15 cellular contexts compared by ENCODE assay signal in the genomic region with DNA sequence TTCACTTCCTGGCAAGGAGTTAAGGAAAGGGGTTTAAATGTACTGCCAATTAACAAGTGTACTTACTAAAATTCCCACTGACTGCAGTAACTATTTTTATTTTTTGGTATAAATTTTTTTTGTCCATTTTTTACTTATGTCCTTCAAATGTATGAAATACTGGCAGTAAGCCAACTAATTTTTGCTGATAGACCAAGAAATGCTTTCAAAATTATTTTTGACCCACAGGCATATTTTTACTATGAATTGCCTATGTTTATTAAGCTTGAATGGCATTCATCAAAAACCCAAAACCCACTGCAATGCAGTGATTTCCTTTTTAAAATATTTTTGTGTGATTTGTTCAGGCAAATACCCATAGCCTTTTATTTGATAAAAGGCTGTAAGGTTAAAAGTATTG.
DNase-seq lines count a peak whose midpoint lies in the region; ATAC-seq and TF ChIP-seq lines count a peak whose summit lies in the region.
"Had no signal": no experiment of that assay in that cellular context is flagged by ENCODE, and none has a peak within 500 bp of the region (broad histone marks: within the 10 kb centered on the region; RNA-seq: fewer than 3 reads in every experiment).

No MANE protein-coding gene starts in this region.

- H3K4me3 ChIP-seq in AG04449 (ENCODE audit: low read depth, low read length) (no peak overlapping the region), foreskin fibroblast (ENCODE audit: low read depth in 1 of 2, low read length in 2 of 2) (no peak overlapping the region)
- H3K4me3 ChIP-seq: SJSA1 had no signal

- POLR2A ChIA-PET in AG04449 (lab: Yijun Ruan, JAX): no interaction called here

- peak; percentile 4 for DNase-seq in AG04449 (ENCODE audit: low read depth, low spot score)
- peak; percentile 15 for DNase-seq in GM03348 (ENCODE audit: low spot score)
- DNase-seq in amniotic stem cell (lab: John Stamatoyannopoulos, UW): peak; percentile 18
- DNase-seq in fibroblast of peridontal ligament (ENCODE audit: extremely low read depth): peak; percentile 75
- DNase-seq in foreskin fibroblast: no peak
- no peak for DNase-seq in GM10266 (ENCODE audit: extremely low spot score)
- DNase-seq in NCI-H2107 (lab: John Stamatoyannopoulos, UW): no peak
- DNase-seq: DMS79 treated with DMSO at 0.1 percent for 48 hours, H7, NCI-H146, NCI-H2081 treated with DMSO at 0.1 percent for 48 hours, NCI-H2227 treated with DMSO at 0.1 percent for 48 hours, NCI-H524 treated with DMSO at 0.1 percent for 48 hours had no signal

- no peak for ATAC-seq in HG02642 (IDR thresholded peaks at IDR 0.05; ENCODE audit: poor library complexity, unreplicated experiment)

- TF ChIP-seq CTCF in AG04449 (IDR thresholded peaks at IDR 0.05; ENCODE audit: insufficient read depth, low read length, missing control alignments) (no peak), foreskin fibroblast (IDR thresholded peaks at IDR 0.05; ENCODE audit: low read depth, low read length) (no peak), GM10266 (IDR thresholded peaks at IDR 0.05; ENCODE audit: control insufficient read depth, insufficient read depth, low read depth, missing control alignments) (no peak)

- CTCF ChIA-PET in AG04449 (lab: Yijun Ruan, JAX): no interaction called here

Comparison
In these comparisons a context has a peak if more than half of its experiments do, and no peak if none do; other contexts are left out.
1. DNase-seq: peak in AG04449 (single experiment), GM03348 (single experiment), amniotic stem cell (single experiment) and fibroblast of peridontal ligament (single experiment); none in foreskin fibroblast (0 of 2), GM10266 (single experiment) and NCI-H2107 (single experiment).